8 cellular contexts compared by ENCODE assay signal in the genomic region with DNA sequence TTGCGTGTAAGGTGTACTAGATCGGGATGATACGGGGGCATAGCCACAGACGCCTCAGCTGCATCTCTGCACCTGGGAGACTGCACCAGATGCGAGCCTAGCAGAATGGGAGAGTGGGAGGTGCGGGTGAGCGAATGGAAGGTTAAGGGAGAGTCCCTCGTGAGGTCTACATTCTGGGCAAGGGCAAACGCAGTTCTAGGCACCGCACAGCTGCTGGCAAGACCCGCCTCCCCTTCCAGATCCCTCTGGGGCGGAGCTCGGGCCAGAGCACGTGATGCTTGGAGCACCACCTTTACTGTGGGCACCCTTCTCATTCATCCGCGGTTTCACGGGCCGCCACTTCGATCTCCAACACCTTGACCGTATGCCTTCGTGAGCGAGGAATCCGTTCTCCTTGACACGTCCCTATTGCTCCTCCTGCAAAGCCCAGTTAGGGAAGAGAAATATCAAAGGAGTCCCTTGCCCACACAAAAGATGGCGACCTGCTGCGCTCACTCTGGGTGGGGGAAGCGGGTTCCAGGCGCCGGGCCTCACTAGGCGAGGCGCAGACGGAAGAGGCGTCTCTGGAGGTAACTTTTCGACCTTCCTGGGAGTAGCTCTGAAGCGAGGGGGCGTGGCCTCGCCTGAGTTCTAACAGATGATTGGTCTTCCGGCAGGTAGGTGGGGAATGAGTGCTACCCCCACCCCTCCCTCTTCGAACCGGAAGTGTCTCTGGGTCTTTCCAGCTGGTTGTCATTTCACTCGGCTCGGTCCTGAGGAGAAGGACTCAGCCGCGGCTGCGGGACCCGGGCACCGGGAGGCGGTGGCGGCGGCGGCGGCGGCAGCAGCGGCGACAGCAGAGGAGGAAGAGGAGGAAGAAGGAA. TPM values are rescaled to one million over a fixed set of nuclear protein-coding genes. Genes with fewer than 3 reads are reported as not detected.
DNase-seq lines count a peak whose midpoint lies in the region; ATAC-seq and TF ChIP-seq lines count a peak whose summit lies in the region.

A gene (plus strand): TSS at position 740 of the 863 bp plus-strand sequence. CDS start 1,385 bp downstream, outside the sequence.

- peaks cover 25% of the 10 kb centered on the region for H3K4me1 ChIP-seq in RWPE2 (ENCODE audit: insufficient read depth, poor library complexity, severe bottlenecking)

- peak; percentile 98 for ATAC-seq in RWPE2 (ENCODE audit: low read depth)
- ATAC-seq in naive thymus-derived CD8-positive, alpha-beta T cell, result peak; percentile 94 to 96

- intact Hi-C loops in activated T-helper 2 cell treated with anti-CD3 and anti-CD28 coated beads, Interferon-gamma antibody, Interleukin-2, Interleukin-4, amounts not matched to agents 10 μg/mL and 5 μg/mL and 100 μg/mL, durations not matched to agents 14 hours and 24 hours and 36 hours (cut with micrococcal nuclease), result loop anchor here (1.0 to 10.0 kb wide), 3 partner anchors 30 to 272 kb away; a partner anchor contains a TSS

- POLR2A ChIA-PET in naive thymus-derived CD8-positive, alpha-beta T cell (lab: Charles Lee), result interaction anchor here (0.7 to 5.8 kb wide), 8 partner anchors 9 to 271 kb away, joined by 3 to 75 read pairs (median 6); a partner anchor contains a TSS

- no peak within 1 kb of the TSS for H3K27ac ChIP-seq in RWPE2 (ENCODE audit: poor library complexity, severe bottlenecking)

- H3K4me3 ChIP-seq in RWPE2 (ENCODE audit: severe bottlenecking), result peak within 1 kb of the TSS; percentile 64
- peak within 1 kb of the TSS; percentile 82 for H3K4me3 ChIP-seq in fibroblast of mammary gland (ENCODE audit: control insufficient read depth, low read depth, low read length)

- TF ChIP-seq CTCF in RWPE2 (IDR thresholded peaks at IDR 0.05; ENCODE audit: poor library complexity, severe bottlenecking), result no peak
- TF ChIP-seq CTCF in fibroblast of mammary gland (conservative IDR thresholded peaks at IDR 0.05; ENCODE audit: control insufficient read depth, insufficient read depth, low read depth, low read length), result no peak

- no peaks in the 10 kb centered on the region for H3K27me3 ChIP-seq in RWPE2 (ENCODE audit: insufficient read depth, poor library complexity, severe bottlenecking)

- DNase-seq in EH (ENCODE audit: low read depth) (peak; percentile 100), H4 (ENCODE audit: low spot score) (peak; percentile 99), LoVo (ENCODE audit: low spot score) (peak; percentile 99), RWPE2 (ENCODE audit: low spot score) (peak; percentile 99), fibroblast of mammary gland (ENCODE audit: low read depth) (peak; percentile 99)
- peak; percentile 96 for DNase-seq in activated T-helper 2 cell treated with anti-CD3 and anti-CD28 coated beads, Interferon-gamma antibody, Interleukin-2, Interleukin-4, amounts not matched to agents 10 μg/mL and 5 μg/mL and 100 μg/mL, durations not matched to agents 14 hours and 24 hours and 36 hours (ENCODE audit: low spot score)
- peak; percentile 90 to 99 (median 97) for DNase-seq in naive thymus-derived CD8-positive, alpha-beta T cell
- DNase-seq in stimulated activated naive CD4-positive, alpha-beta T cell (lab: John Stamatoyannopoulos, UW), result peak; percentile 95 to 98 (median 97)

- no peaks in the 10 kb centered on the region for H3K27me3 Mint-ChIP-seq in activated T-helper 2 cell treated with anti-CD3 and anti-CD28 coated beads, Interferon-gamma antibody, Interleukin-2, Interleukin-4, amounts not matched to agents 10 μg/mL and 5 μg/mL and 100 μg/mL, durations not matched to agents 14 hours and 24 hours and 36 hours (ENCODE audit: low read depth)
- H3K27me3 Mint-ChIP-seq in naive thymus-derived CD8-positive, alpha-beta T cell, result no peaks in the 10 kb centered on the region

- no peaks in the 10 kb centered on the region for H3K36me3 ChIP-seq in RWPE2 (ENCODE audit: low read depth)

- H3K9me3 Mint-ChIP-seq in activated T-helper 2 cell treated with anti-CD3 and anti-CD28 coated beads, Interferon-gamma antibody, Interleukin-2, Interleukin-4, amounts not matched to agents 10 μg/mL and 5 μg/mL and 100 μg/mL, durations not matched to agents 14 hours and 24 hours and 36 hours, result peaks cover 7% of the 10 kb centered on the region
- peaks cover 0 to 4% (median 0%) of the 10 kb centered on the region in 9 donors for H3K9me3 Mint-ChIP-seq in naive thymus-derived CD8-positive, alpha-beta T cell

- H3K36me3 Mint-ChIP-seq in activated T-helper 2 cell treated with anti-CD3 and anti-CD28 coated beads, Interferon-gamma antibody, Interleukin-2, Interleukin-4, amounts not matched to agents 10 μg/mL and 5 μg/mL and 100 μg/mL, durations not matched to agents 14 hours and 24 hours and 36 hours (ENCODE audit: low read depth), result peaks cover 17% of the 10 kb centered on the region
- peaks cover 0 to 2% (median 0%) of the 10 kb centered on the region in 3 donors for H3K36me3 Mint-ChIP-seq in naive thymus-derived CD8-positive, alpha-beta T cell

- H3K9me3 ChIP-seq in RWPE2 (ENCODE audit: severe bottlenecking), result no peaks in the 10 kb centered on the region

- H3K4me1 Mint-ChIP-seq in activated T-helper 2 cell treated with anti-CD3 and anti-CD28 coated beads, Interferon-gamma antibody, Interleukin-2, Interleukin-4, amounts not matched to agents 10 μg/mL and 5 μg/mL and 100 μg/mL, durations not matched to agents 14 hours and 24 hours and 36 hours (ENCODE audit: low read depth), result peaks cover 61% of the 10 kb centered on the region
- H3K4me1 Mint-ChIP-seq in naive thymus-derived CD8-positive, alpha-beta T cell, result peaks cover 44 to 86% (median 78%) of the 10 kb centered on the region in 4 donors

- peak within 1 kb of the TSS; percentile 99 for H3K27ac Mint-ChIP-seq in activated T-helper 2 cell treated with anti-CD3 and anti-CD28 coated beads, Interferon-gamma antibody, Interleukin-2, Interleukin-4, amounts not matched to agents 10 μg/mL and 5 μg/mL and 100 μg/mL, durations not matched to agents 14 hours and 24 hours and 36 hours
- peak within 1 kb of the TSS; percentile 92 to 100 (median 98) for H3K27ac Mint-ChIP-seq in naive thymus-derived CD8-positive, alpha-beta T cell

- H3K4me3 Mint-ChIP-seq in activated T-helper 2 cell treated with anti-CD3 and anti-CD28 coated beads, Interferon-gamma antibody, Interleukin-2, Interleukin-4, amounts not matched to agents 10 μg/mL and 5 μg/mL and 100 μg/mL, durations not matched to agents 14 hours and 24 hours and 36 hours (ENCODE audit: low read depth), result peak within 1 kb of the TSS; percentile 92
- peak within 1 kb of the TSS; percentile 91 to 100 (median 98) for H3K4me3 Mint-ChIP-seq in naive thymus-derived CD8-positive, alpha-beta T cell

RNA-seq across cellular contexts. Expression of the gene that starts here (rescaled TPM):
- total RNA-seq in H4 (2014; rRNA removed; shearing (Covaris generic)), result 5.6 and 6.2 TPM in 2 replicates
- 8.1 and 12.2 TPM in 2 replicates for total RNA-seq in activated T-helper 2 cell treated with anti-CD3 and anti-CD28 coated beads, Interferon-gamma antibody, Interleukin-2, Interleukin-4, amounts not matched to agents 10 μg/mL and 5 μg/mL and 100 μg/mL, durations not matched to agents 14 hours and 24 hours and 36 hours
- 10 to 100 TPM; 14.4 to 16.0 TPM for total RNA-seq in naive thymus-derived CD8-positive, alpha-beta T cell
- polyA plus RNA-seq in naive thymus-derived CD8-positive, alpha-beta T cell, result 1 to 10 TPM; 1.2 to 4.4 (median 2.8) TPM
